In genomic region chr10:44464503-44464902, GRCh38 we compare ENCODE assay signal across 1 cellular context.
TF ChIP-seq lines count a peak whose summit lies in the region.

No MANE protein-coding gene starts in this region.

TF ChIP-seq in SK-N-SH, 30 proteins besides CTCF, POLR2A, EP300 and RAD21:
- TF ChIP-seq USF2 (IDR thresholded peaks at IDR 0.05; ENCODE audit: borderline replicate concordance, low read depth, low read length), result no peak
- TF ChIP-seq, protein P1, sequence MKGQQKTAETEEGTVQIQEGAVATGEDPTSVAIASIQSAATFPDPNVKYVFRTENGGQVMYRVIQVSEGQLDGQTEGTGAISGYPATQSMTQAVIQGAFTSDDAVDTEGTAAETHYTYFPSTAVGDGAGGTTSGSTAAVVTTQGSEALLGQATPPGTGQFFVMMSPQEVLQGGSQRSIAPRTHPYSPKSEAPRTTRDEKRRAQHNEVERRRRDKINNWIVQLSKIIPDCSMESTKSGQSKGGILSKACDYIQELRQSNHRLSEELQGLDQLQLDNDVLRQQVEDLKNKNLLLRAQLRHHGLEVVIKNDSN (IDR thresholded peaks at IDR 0.05; ENCODE audit: borderline replicate concordance, low read depth), result no peak
- no peak for TF ChIP-seq RCOR1 (IDR thresholded peaks at IDR 0.05; ENCODE audit: low read length)
- TF ChIP-seq MEF2A (IDR thresholded peaks at IDR 0.05; ENCODE audit: borderline replicate concordance, low read depth), result no peak
- no peak for TF ChIP-seq TAF1 (IDR thresholded peaks at IDR 0.05; ENCODE audit: borderline replicate concordance, low read depth, low read length)
- TF ChIP-seq FOXM1 (IDR thresholded peaks at IDR 0.05; ENCODE audit: low read depth), result no peak
- no peak for TF ChIP-seq ELF1 (IDR thresholded peaks at IDR 0.05)
- no peak for TF ChIP-seq NRF1 (IDR thresholded peaks at IDR 0.05; ENCODE audit: low read depth, low read length)
- no peak for TF ChIP-seq FOXJ3 (CRISPR knock-in tag; IDR thresholded peaks at IDR 0.05)
